Comparison of ENCODE assay signal across 8 cellular contexts in genomic region chr15:69160141-69160975, GRCh38. TPM values are rescaled to one million over a fixed set of nuclear protein-coding genes. Genes with fewer than 3 reads are reported as not detected.
A peak's percentile ranks its signal among the peaks of the same experiment; 100 is the strongest.
DNase-seq lines count a peak whose midpoint lies in the region; FAIRE-seq and TF ChIP-seq lines count a peak whose summit lies in the region.

GLCE (plus strand) TSS chr15:69160635; CDS start chr15:69255807, 95,172 bp downstream.

- H3K36me3 Mint-ChIP-seq in activated naive CD4-positive, alpha-beta T cell treated with anti-CD3 and anti-CD28 coated beads for 36 hours (ENCODE audit: low read depth), result no peaks in the 10 kb centered on the region

- H3K27ac Mint-ChIP-seq in activated naive CD4-positive, alpha-beta T cell treated with anti-CD3 and anti-CD28 coated beads for 36 hours, result peak within 1 kb of the TSS; percentile 62

- H3K4me3 ChIP-seq in SJSA1 (peak within 1 kb of the TSS; percentile 80), neuron (ENCODE audit: low read length) (peak within 1 kb of the TSS; percentile 62)

- peak within 1 kb of the TSS; percentile 26; the same call in 1 of the 2 replicates for H3K27ac ChIP-seq in SJSA1

- peaks cover 12% of the 10 kb centered on the region for H3K4me1 ChIP-seq in SJSA1 (replicated peaks)
- H3K4me1 ChIP-seq in neuron (ENCODE audit: insufficient read depth, low read length), result peaks cover 10% of the 10 kb centered on the region

- H2AFZ ChIP-seq in neuron (ENCODE audit: low read depth, low read length), result peak within 1 kb of the TSS; percentile 90

- POLR2A ChIA-PET in HEK293T (lab: Yijun Ruan, JAX), result interaction anchor here (0.6 to 5.1 kb wide), 31 partner anchors 8 to 292 kb away, joined by 3 to 51 read pairs (median 4); partner anchors contain the start of gene RPLP1

- CTCF ChIA-PET in HEK293T (lab: Yijun Ruan, JAX), result interaction anchor here (0.5 to 1.2 kb wide), 7 partner anchors 10 to 234 kb away, joined by 3 to 4 read pairs (median 3); no protein-coding TSS in a partner anchor
- CTCF ChIA-PET in activated naive CD4-positive, alpha-beta T cell treated with anti-CD3 and anti-CD28 coated beads for 36 hours (lab: Charles Lee), result interaction anchor here (0.6 to 1.8 kb wide), 4 partner anchors 101 to 234 kb away, joined by 3 to 8 read pairs (median 6); no protein-coding TSS in a partner anchor

- H3K4me1 Mint-ChIP-seq in activated naive CD4-positive, alpha-beta T cell treated with anti-CD3 and anti-CD28 coated beads for 36 hours (ENCODE audit: low read depth), result peaks cover 18% of the 10 kb centered on the region

- H3K9me3 ChIP-seq in SJSA1 (replicated peaks), result no peaks in the 10 kb centered on the region
- H3K9me3 ChIP-seq in neuron (ENCODE audit: low read length), result no peaks in the 10 kb centered on the region

- H3K4me3 Mint-ChIP-seq in activated naive CD4-positive, alpha-beta T cell treated with anti-CD3 and anti-CD28 coated beads for 36 hours, result peak within 1 kb of the TSS; percentile 88

- peaks cover 3% of the 10 kb centered on the region for H3K27me3 Mint-ChIP-seq in activated naive CD4-positive, alpha-beta T cell treated with anti-CD3 and anti-CD28 coated beads for 36 hours (ENCODE audit: low read depth)

- H3K27me3 ChIP-seq in SJSA1 (replicated peaks), result no peaks in the 10 kb centered on the region
- H3K27me3 ChIP-seq in neuron (ENCODE audit: insufficient read depth, low read length), result peaks cover 8% of the 10 kb centered on the region

- H3K36me3 ChIP-seq in SJSA1 (peaks cover 3% of the 10 kb centered on the region; the same call in 1 of the 2 replicates), neuron (ENCODE audit: insufficient read depth, low read length) (no peaks in the 10 kb centered on the region)

- H3K9me3 Mint-ChIP-seq in activated naive CD4-positive, alpha-beta T cell treated with anti-CD3 and anti-CD28 coated beads for 36 hours, result no peaks in the 10 kb centered on the region

- peak; percentile 86 for DNase-seq in GF-D8 (lab: John Stamatoyannopoulos, UW)
- peak; percentile 99 for DNase-seq in HEK293T (ENCODE audit: extremely low spot score)
- DNase-seq in MV-4-11 (lab: John Stamatoyannopoulos, UW), result peak; percentile 93
- peak; percentile 96 to 97 for DNase-seq in SJSA1 (ENCODE audit: low read depth in 1 of 2, low spot score in 2 of 2)
- peak; percentile 94 for DNase-seq in activated naive CD4-positive, alpha-beta T cell treated with anti-CD3 and anti-CD28 coated beads for 36 hours
- peak; percentile 95 to 97 for DNase-seq in frontal cortex (ENCODE audit: low spot score in 2 of 2)
- DNase-seq in stromal cell of bone marrow (ENCODE audit: low read depth), result peak; percentile 94

- FAIRE-seq in frontal cortex (lab: Jason Lieb, UNC), result peak; percentile 34

- intact Hi-C loops in activated naive CD4-positive, alpha-beta T cell treated with anti-CD3 and anti-CD28 coated beads for 36 hours (cut with micrococcal nuclease), result loop anchor here (1.0 to 10.0 kb wide), 6 partner anchors 161 to 554 kb away; partner anchors contain the start of genes KIF23 and RPLP1

TF ChIP-seq in HEK293T, 16 proteins besides CTCF, POLR2A, EP300 and RAD21:
- no peak for TF ChIP-seq FOXK2 (IDR thresholded peaks at IDR 0.05)
- peak; percentile 40; the same call in 1 of the 2 replicates for TF ChIP-seq L3MBTL2 (conservative IDR thresholded peaks at IDR 0.05)
- TF ChIP-seq TARDBP (IDR thresholded peaks at IDR 0.05), result no peak
- TF ChIP-seq SP1 (IDR thresholded peaks at IDR 0.05), result peak; percentile 76
- TF ChIP-seq SUZ12 (IDR thresholded peaks at IDR 0.05), result no peak
- TF ChIP-seq ZNF384 (IDR thresholded peaks at IDR 0.05), result no peak
- TF ChIP-seq LEF1 (IDR thresholded peaks at IDR 0.05; ENCODE audit: borderline replicate concordance), result no peak
- peak; percentile 80 for TF ChIP-seq ELF4 (IDR thresholded peaks at IDR 0.05)
- no peak for TF ChIP-seq HDGF (IDR thresholded peaks at IDR 0.05; ENCODE audit: borderline replicate concordance)
- no peak for TF ChIP-seq FOXM1 (IDR thresholded peaks at IDR 0.05; ENCODE audit: borderline replicate concordance)
- no peak for TF ChIP-seq NFRKB (IDR thresholded peaks at IDR 0.05)
- TF ChIP-seq FOXA1 (IDR thresholded peaks at IDR 0.05), result no peak
- TF ChIP-seq CTBP1 (IDR thresholded peaks at IDR 0.05; ENCODE audit: borderline replicate concordance), result 0 out of 2 replicates have a peak, but pooled peaks have one; percentile 41
- TF ChIP-seq ARNT (IDR thresholded peaks at IDR 0.05), result no peak
- no peak for TF ChIP-seq BHLHE40 (IDR thresholded peaks at IDR 0.05; ENCODE audit: borderline replicate concordance)
- peak; percentile 99 for TF ChIP-seq PKNOX1 (IDR thresholded peaks at IDR 0.05)

RNA-seq across cellular contexts. Expression of gene GLCE, which starts in this region (rescaled TPM):
- total RNA-seq in SJSA1 (2014; rRNA removed; shearing (Covaris generic)), result 31.7 and 40.4 TPM in 2 replicates
- 1 to 10 TPM; 2.5 to 2.6 TPM for total RNA-seq in activated naive CD4-positive, alpha-beta T cell treated with anti-CD3 and anti-CD28 coated beads for 36 hours
- total RNA-seq in frontal cortex, result 76.6 TPM

Comparison
In these comparisons a context has a peak if more than half of its experiments do, and no peak if none do; other contexts are left out.
1. Peak in every context shown above with its lines: DNase-seq, H3K4me3 ChIP-seq and H3K27ac ChIP-seq.